34 cellular contexts compared by ENCODE assay signal in the genomic region with DNA sequence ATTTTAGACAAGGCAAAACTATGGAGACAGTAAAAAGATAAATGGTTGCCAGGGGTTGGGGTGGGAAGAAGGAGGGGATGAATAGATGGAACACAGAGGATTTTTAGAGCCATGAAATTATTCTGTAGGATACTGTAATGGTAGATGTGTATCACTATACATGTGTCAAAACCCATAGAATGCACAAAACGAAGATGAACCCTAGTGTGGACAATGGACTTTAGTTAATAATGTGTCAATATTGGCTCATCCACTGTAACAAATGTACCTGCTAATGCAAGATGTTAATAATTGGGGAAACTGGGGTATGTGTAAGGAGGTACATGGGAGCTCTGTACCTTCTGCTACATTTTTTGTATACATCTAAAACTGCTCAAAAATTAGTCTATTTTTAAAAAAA.
"Had no signal": no experiment of that assay in that cellular context is flagged by ENCODE, and none has a peak within 500 bp of the region (broad histone marks: within the 10 kb centered on the region; RNA-seq: fewer than 3 reads in every experiment).

No MANE protein-coding gene starts in this region.

- DNase-seq: activated CD4-positive, alpha-beta memory T cell treated with anti-CD3 and anti-CD28 coated beads for 36 hours; activated CD4-positive, alpha-beta T cell treated with anti-CD3 and anti-CD28 coated beads for 36 hours; activated CD4-positive, alpha-beta T cell treated with anti-CD3 and anti-CD28 coated beads, Interleukin-2, amount 10 ng/mL, durations not matched to agents 24 days and 14 days; activated CD4-positive, CD25-positive, alpha-beta regulatory T cell; activated CD4-positive, CD25-positive, alpha-beta regulatory T cell treated with anti-CD3 and anti-CD28 coated beads, Interleukin-2, amount 50 U/mL, for 72 hours; activated CD8-positive, alpha-beta memory T cell treated with anti-CD3 and anti-CD28 coated beads, Interleukin-2, amount 10 ng/mL, durations not matched to agents 7 days and 5 days; activated CD8-positive, alpha-beta memory T cell treated with anti-CD3 and anti-CD28 coated beads, Interleukin-2, amount 50 U/mL, for 4 hours; activated CD8-positive, alpha-beta T cell treated with anti-CD3 and anti-CD28 coated beads, Interleukin-2, amount 10 ng/mL, durations not matched to agents 7 days and 5 days; activated effector memory CD4-positive, alpha-beta T cell treated with anti-CD3 and anti-CD28 coated beads, Interleukin-2, amount 50 U/mL, for 16 hours; activated naive CD4-positive, alpha-beta T cell treated with anti-CD3 and anti-CD28 coated beads for 36 hours; activated naive CD8-positive, alpha-beta T cell treated with anti-CD3 and anti-CD28 coated beads for 36 hours; activated naive CD8-positive, alpha-beta T cell treated with anti-CD3 and anti-CD28 coated beads, Interleukin-2, amount 50 U/mL, for 24 hours; activated T-cell treated with anti-CD3 and anti-CD28 coated beads, Interleukin-2, amount 50 U/mL, for 1 hour; activated T-cell treated with anti-CD3 and anti-CD28 coated beads, Interleukin-2, amount 50 U/mL, for 48 hours; adrenal gland; amygdala; aorta; body of pancreas; caudate nucleus; colonic mucosa; dorsolateral prefrontal cortex; effector memory CD4-positive, alpha-beta T cell; endodermal cell; foreskin fibroblast; head of caudate nucleus; T-helper 17 cell; T1000; WERI-Rb-1 had no signal

- ATAC-seq: activated CD4-positive, alpha-beta T cell treated with anti-CD3 and anti-CD28 coated beads for 36 hours; activated CD8-positive, alpha-beta memory T cell treated with anti-CD3 and anti-CD28 coated beads, Interleukin-2, amount 10 ng/mL, durations not matched to agents 7 days and 5 days; activated CD8-positive, alpha-beta T cell treated with anti-CD3 and anti-CD28 coated beads, Interleukin-2, amount 10 ng/mL, durations not matched to agents 7 days and 5 days; activated naive CD8-positive, alpha-beta T cell treated with anti-CD3 and anti-CD28 coated beads, Interleukin-2, amount 50 U/mL, for 24 hours; body of pancreas; esophagus mucosa; T-helper 17 cell had no signal

- H3K4me1 ChIP-seq: colonic mucosa had no signal

- H3K27me3 ChIP-seq: adrenal gland, body of pancreas, colonic mucosa had no signal

- H3K36me3 ChIP-seq: adrenal gland, colonic mucosa, WERI-Rb-1 had no signal

- H3K27ac ChIP-seq: adrenal gland, body of pancreas, colonic mucosa, dorsolateral prefrontal cortex, WERI-Rb-1 had no signal

- H3K9me3 ChIP-seq: adrenal gland, body of pancreas, colonic mucosa had no signal

- H3K9me3 Mint-ChIP-seq: activated CD4-positive, alpha-beta memory T cell treated with anti-CD3 and anti-CD28 coated beads for 36 hours; activated naive CD4-positive, alpha-beta T cell treated with anti-CD3 and anti-CD28 coated beads for 36 hours; activated naive CD4-positive, alpha-beta T cell treated with anti-CD3 and anti-CD28 coated beads, Interleukin-2, amount 50 U/mL, for 24 hours; activated naive CD8-positive, alpha-beta T cell treated with anti-CD3 and anti-CD28 coated beads for 36 hours; activated naive CD8-positive, alpha-beta T cell treated with anti-CD3 and anti-CD28 coated beads, Interleukin-2, amount 50 U/mL, for 24 hours; activated T-helper 1 cell treated with anti-CD3 and anti-CD28 coated beads, Interleukin-12 subunit alpha, Interleukin-12 subunit beta, Interleukin-2, Interleukin-4 antibody, amounts not matched to agents 30 ng/mL and 10 ng/mL and 1 ng/mL, durations not matched to agents 14 hours and 24 hours and 36 hours; activated T-helper 2 cell treated with anti-CD3 and anti-CD28 coated beads, Interferon-gamma antibody, Interleukin-2, Interleukin-4, amounts not matched to agents 10 μg/mL and 5 μg/mL and 100 μg/mL, durations not matched to agents 14 hours and 24 hours and 36 hours; dendritic cell treated with granulocyte-macrophage colony-stimulating factor and Interleukin-4, amounts not matched to agents 40 ng/mL and 50 ng/mL, for 4 days; endodermal cell; T-helper 2 cell treated with Interferon-gamma antibody and Interleukin-4, amounts not matched to agents 5 μg/mL and 100 μg/mL, for 36 hours had no signal

- H3K27me3 Mint-ChIP-seq: dendritic cell treated with granulocyte-macrophage colony-stimulating factor and Interleukin-4, amounts not matched to agents 40 ng/mL and 50 ng/mL, for 4 days had no signal

- H3K27ac Mint-ChIP-seq: activated CD4-positive, alpha-beta memory T cell treated with anti-CD3 and anti-CD28 coated beads for 36 hours; activated CD4-positive, alpha-beta T cell treated with anti-CD3 and anti-CD28 coated beads for 36 hours; activated CD4-positive, alpha-beta T cell treated with anti-CD3 and anti-CD28 coated beads, Interleukin-2, amount 10 ng/mL, durations not matched to agents 24 days and 14 days; activated CD8-positive, alpha-beta memory T cell treated with anti-CD3 and anti-CD28 coated beads, Interleukin-2, amount 10 ng/mL, durations not matched to agents 7 days and 5 days; activated CD8-positive, alpha-beta T cell treated with anti-CD3 and anti-CD28 coated beads, Interleukin-2, amount 10 ng/mL, durations not matched to agents 7 days and 5 days; activated naive CD4-positive, alpha-beta T cell treated with anti-CD3 and anti-CD28 coated beads for 36 hours; activated naive CD4-positive, alpha-beta T cell treated with anti-CD3 and anti-CD28 coated beads, Interleukin-2, amount 50 U/mL, for 24 hours; activated naive CD8-positive, alpha-beta T cell treated with anti-CD3 and anti-CD28 coated beads for 36 hours; activated naive CD8-positive, alpha-beta T cell treated with anti-CD3 and anti-CD28 coated beads, Interleukin-2, amount 50 U/mL, for 24 hours; activated T-helper 1 cell treated with anti-CD3 and anti-CD28 coated beads, Interleukin-12 subunit alpha, Interleukin-12 subunit beta, Interleukin-2, Interleukin-4 antibody, amounts not matched to agents 30 ng/mL and 10 ng/mL and 1 ng/mL, durations not matched to agents 14 hours and 24 hours and 36 hours; activated T-helper 2 cell treated with anti-CD3 and anti-CD28 coated beads, Interferon-gamma antibody, Interleukin-2, Interleukin-4, amounts not matched to agents 10 μg/mL and 5 μg/mL and 100 μg/mL, durations not matched to agents 14 hours and 24 hours and 36 hours; dendritic cell treated with granulocyte-macrophage colony-stimulating factor and Interleukin-4, amounts not matched to agents 40 ng/mL and 50 ng/mL, for 4 days; endodermal cell; T-helper 17 cell; T-helper 2 cell treated with Interferon-gamma antibody and Interleukin-4, amounts not matched to agents 5 μg/mL and 100 μg/mL, for 36 hours had no signal

- H3K4me3 ChIP-seq: adrenal gland, body of pancreas, colonic mucosa, dorsolateral prefrontal cortex had no signal

- H3K4me3 Mint-ChIP-seq: activated CD4-positive, alpha-beta memory T cell treated with anti-CD3 and anti-CD28 coated beads for 36 hours; activated CD4-positive, alpha-beta T cell treated with anti-CD3 and anti-CD28 coated beads for 36 hours; activated CD4-positive, alpha-beta T cell treated with anti-CD3 and anti-CD28 coated beads, Interleukin-2, amount 10 ng/mL, durations not matched to agents 24 days and 14 days; activated CD8-positive, alpha-beta memory T cell treated with anti-CD3 and anti-CD28 coated beads, Interleukin-2, amount 10 ng/mL, durations not matched to agents 7 days and 5 days; activated CD8-positive, alpha-beta T cell treated with anti-CD3 and anti-CD28 coated beads, Interleukin-2, amount 10 ng/mL, durations not matched to agents 7 days and 5 days; activated naive CD4-positive, alpha-beta T cell treated with anti-CD3 and anti-CD28 coated beads for 36 hours; activated naive CD4-positive, alpha-beta T cell treated with anti-CD3 and anti-CD28 coated beads, Interleukin-2, amount 50 U/mL, for 24 hours; activated naive CD8-positive, alpha-beta T cell treated with anti-CD3 and anti-CD28 coated beads for 36 hours; activated naive CD8-positive, alpha-beta T cell treated with anti-CD3 and anti-CD28 coated beads, Interleukin-2, amount 50 U/mL, for 24 hours; activated T-helper 1 cell treated with anti-CD3 and anti-CD28 coated beads, Interleukin-12 subunit alpha, Interleukin-12 subunit beta, Interleukin-2, Interleukin-4 antibody, amounts not matched to agents 30 ng/mL and 10 ng/mL and 1 ng/mL, durations not matched to agents 14 hours and 24 hours and 36 hours; dendritic cell treated with granulocyte-macrophage colony-stimulating factor and Interleukin-4, amounts not matched to agents 40 ng/mL and 50 ng/mL, for 4 days; endodermal cell; T-helper 17 cell; T-helper 2 cell treated with Interferon-gamma antibody and Interleukin-4, amounts not matched to agents 5 μg/mL and 100 μg/mL, for 36 hours had no signal
